16 cellular contexts compared by ENCODE assay signal in the genomic region with DNA sequence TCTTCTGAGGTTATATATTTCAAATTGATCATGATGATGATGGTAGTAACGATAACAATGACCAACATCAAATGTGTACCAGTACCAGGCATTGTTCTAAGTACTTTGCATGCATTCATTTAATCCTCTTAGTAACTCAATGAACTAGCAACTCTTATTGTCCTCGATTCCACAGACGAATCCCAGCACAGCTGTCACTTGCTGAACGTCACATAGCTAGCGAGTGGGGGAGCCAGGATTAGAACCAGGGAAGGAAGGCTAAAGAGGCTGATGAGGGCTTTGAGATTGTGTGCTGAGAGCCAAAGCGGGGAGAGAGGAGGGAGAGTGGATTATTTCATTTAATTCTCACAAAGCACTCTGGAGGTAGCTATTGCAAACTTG.
"Had no signal": no experiment of that assay in that cellular context is flagged by ENCODE, and none has a peak within 500 bp of the region (broad histone marks: within the 10 kb centered on the region; RNA-seq: fewer than 3 reads in every experiment).

No MANE protein-coding gene starts in this region.

- H3K4me1 Mint-ChIP-seq: activated CD4-positive, alpha-beta T cell treated with anti-CD3 and anti-CD28 coated beads, Interleukin-2, amount 10 ng/mL, durations not matched to agents 7 days and 5 days; activated naive CD4-positive, alpha-beta T cell treated with anti-CD3 and anti-CD28 coated beads, Interleukin-2, amount 10 ng/mL, durations not matched to agents 7 days and 5 days; activated T-helper 17 cell treated with anti-CD3 and anti-CD28 coated beads, Interleukin-2, amount 50 U/mL, for 72 hours; stimulated activated effector memory CD8-positive, alpha-beta T cell treated with anti-CD3 and anti-CD28 coated beads, Interleukin-12 subunit alpha, Interleukin-12 subunit beta, amount 100 ng/mL, for 72 hours had no signal

- H3K36me3 ChIP-seq: pancreas had no signal

- H3K36me3 Mint-ChIP-seq: activated naive CD4-positive, alpha-beta T cell treated with anti-CD3 and anti-CD28 coated beads, Interleukin-2, amount 10 ng/mL, durations not matched to agents 7 days and 5 days; stimulated activated effector memory CD8-positive, alpha-beta T cell treated with anti-CD3 and anti-CD28 coated beads, Interleukin-12 subunit alpha, Interleukin-12 subunit beta, amount 100 ng/mL, for 72 hours; WTC11 had no signal

- H3K27me3 ChIP-seq: adrenal gland, body of pancreas, pancreas, tibial artery had no signal

- H3K9me3 Mint-ChIP-seq: activated CD4-positive, alpha-beta T cell treated with anti-CD3 and anti-CD28 coated beads, Interleukin-2, amount 10 ng/mL, durations not matched to agents 7 days and 5 days; activated naive CD4-positive, alpha-beta T cell treated with anti-CD3 and anti-CD28 coated beads, Interleukin-2, amount 10 ng/mL, durations not matched to agents 7 days and 5 days; activated T-helper 17 cell treated with anti-CD3 and anti-CD28 coated beads, Interleukin-2, amount 50 U/mL, for 72 hours; endodermal cell; neural crest cell; stimulated activated effector memory CD8-positive, alpha-beta T cell treated with anti-CD3 and anti-CD28 coated beads, Interleukin-12 subunit alpha, Interleukin-12 subunit beta, amount 100 ng/mL, for 72 hours; T-helper 1 cell treated with Interleukin-12 subunit alpha and Interleukin-12 subunit beta and Interleukin-4 antibody, amounts not matched to agents 30 μg/mL and 1 μg/mL, for 36 hours; WTC11 had no signal

- ATAC-seq: activated T-helper 17 cell treated with anti-CD3 and anti-CD28 coated beads, Interleukin-2, amount 50 U/mL, for 72 hours; stimulated activated effector memory CD8-positive, alpha-beta T cell treated with anti-CD3 and anti-CD28 coated beads, Interleukin-12 subunit alpha, Interleukin-12 subunit beta, amount 100 ng/mL, for 72 hours had no signal

- DNase-seq: activated T-cell treated with anti-CD3 and anti-CD28 coated beads for 4 hours, cerebellar nuclear complex, mammary epithelial cell had no signal

- H3K9me3 ChIP-seq: adrenal gland, body of pancreas, pancreas, tibial artery had no signal

- H3K4me1 ChIP-seq: pancreas had no signal

- H3K4me3 Mint-ChIP-seq: activated CD4-positive, alpha-beta T cell treated with anti-CD3 and anti-CD28 coated beads, Interleukin-2, amount 10 ng/mL, durations not matched to agents 7 days and 5 days; activated naive CD4-positive, alpha-beta T cell treated with anti-CD3 and anti-CD28 coated beads, Interleukin-2, amount 10 ng/mL, durations not matched to agents 7 days and 5 days; activated T-helper 17 cell treated with anti-CD3 and anti-CD28 coated beads, Interleukin-2, amount 50 U/mL, for 72 hours; neural crest cell; stimulated activated effector memory CD8-positive, alpha-beta T cell treated with anti-CD3 and anti-CD28 coated beads, Interleukin-12 subunit alpha, Interleukin-12 subunit beta, amount 100 ng/mL, for 72 hours had no signal

- H3K27ac ChIP-seq: adrenal gland, body of pancreas, pancreas, skin epidermis had no signal

- H3K27ac Mint-ChIP-seq: activated CD4-positive, alpha-beta T cell treated with anti-CD3 and anti-CD28 coated beads, Interleukin-2, amount 10 ng/mL, durations not matched to agents 7 days and 5 days; activated naive CD4-positive, alpha-beta T cell treated with anti-CD3 and anti-CD28 coated beads, Interleukin-2, amount 10 ng/mL, durations not matched to agents 7 days and 5 days; activated T-helper 17 cell treated with anti-CD3 and anti-CD28 coated beads, Interleukin-2, amount 50 U/mL, for 72 hours; endodermal cell; stimulated activated effector memory CD8-positive, alpha-beta T cell treated with anti-CD3 and anti-CD28 coated beads, Interleukin-12 subunit alpha, Interleukin-12 subunit beta, amount 100 ng/mL, for 72 hours; T-helper 1 cell treated with Interleukin-12 subunit alpha and Interleukin-12 subunit beta and Interleukin-4 antibody, amounts not matched to agents 30 μg/mL and 1 μg/mL, for 36 hours; WTC11 had no signal

- H3K4me3 ChIP-seq: body of pancreas, skin epidermis had no signal
